In the genomic region with DNA sequence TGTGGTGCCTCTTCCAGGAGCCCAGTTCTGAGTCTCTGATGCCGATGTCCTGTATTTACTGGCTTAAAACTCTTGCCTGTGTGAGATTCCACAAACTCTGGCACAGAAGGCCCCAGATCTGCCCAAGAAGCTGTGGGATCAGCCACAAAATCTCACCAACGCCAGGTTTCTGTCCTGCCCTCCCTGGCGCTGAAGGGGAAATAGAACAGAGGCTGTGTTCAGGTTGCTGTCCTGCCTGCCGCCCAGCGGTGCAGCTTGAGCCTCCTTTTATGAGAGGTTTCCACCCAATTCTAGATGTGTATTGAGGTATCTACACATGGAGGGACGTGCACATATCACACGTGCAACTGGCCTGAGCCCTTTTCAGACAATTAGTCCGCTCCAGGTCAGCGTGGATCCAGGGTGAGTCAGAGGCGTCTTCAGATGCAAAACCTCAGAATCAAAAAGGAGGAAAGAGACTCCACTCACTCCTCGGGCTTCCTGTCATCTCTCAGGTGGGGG, we compare ENCODE assay signal across 11 cellular contexts. TPM values are rescaled to one million over a fixed set of nuclear protein-coding genes. Genes with fewer than 3 reads are reported as not detected.
DNase-seq lines count a peak whose midpoint lies in the region; ATAC-seq and TF ChIP-seq lines count a peak whose summit lies in the region.
"Had no signal": no experiment of that assay in that cellular context is flagged by ENCODE, and none has a peak within 500 bp of the region (broad histone marks: within the 10 kb centered on the region; RNA-seq: fewer than 3 reads in every experiment).

No MANE protein-coding gene starts in this region.

- H3K4me1 ChIP-seq in CD4-positive, alpha-beta memory T cell (ENCODE audit: insufficient read depth, low read length) = peaks cover 39% of the 10 kb centered on the region

- DNase-seq in CD4-positive, alpha-beta memory T cell = peak in 1 of 5 donors; percentile 18
- DNase-seq in M059J (ENCODE audit: low read depth) = peak; percentile 89
- no peak for DNase-seq in central memory CD8-positive, alpha-beta T cell (ENCODE audit: low spot score in 2 of 2)
- no peak for DNase-seq in NCI-H128 (lab: John Stamatoyannopoulos, UW; ENCODE audit: unreplicated experiment)
- DNase-seq in NAMALWA (ENCODE audit: low spot score) = no peak
- DNase-seq: effector CD4-positive, alpha-beta T cell; NCI-H2029; stimulated activated CD4-positive, alpha-beta T cell treated with anti-CD3 and anti-CD28 coated beads, Interleukin-4, amount 100 ng/mL, for 4 hours had no signal

- H3K4me3 ChIP-seq in CD4-positive, alpha-beta memory T cell (ENCODE audit: low read length in 2 of 2) = no peak overlapping the region

- H3K36me3 ChIP-seq in CD4-positive, alpha-beta memory T cell (ENCODE audit: insufficient read depth, low read length) = no peaks in the 10 kb centered on the region

- ATAC-seq in central memory CD8-positive, alpha-beta T cell (replicated peaks; ENCODE audit: extremely low read depth, poor library complexity, severe bottlenecking) = no peak
- ATAC-seq in GM21515 (IDR thresholded peaks at IDR 0.05; ENCODE audit: unreplicated experiment) (no peak), HG02970 (IDR thresholded peaks at IDR 0.05; ENCODE audit: low FRiP score, unreplicated experiment) (no peak)

- H3K4me3 Mint-ChIP-seq in CD4-positive, alpha-beta memory T cell = peak overlapping the region in 7 of 8 donors; percentile 36 to 70 (median 53)
- peak overlapping the region; percentile 60 for H3K4me3 Mint-ChIP-seq in central memory CD8-positive, alpha-beta T cell
- H3K4me3 Mint-ChIP-seq in nephron = peak overlapping the region; percentile 71 to 91 (median 72)

- CTCF ChIA-PET in CD4-positive, alpha-beta memory T cell (lab: Charles Lee; ENCODE audit: partially characterized antibody) = interaction anchor here (1.7 to 5.4 kb wide), 3 partner anchors 25 to 63 kb away, joined by 3 to 50 read pairs (median 30); no protein-coding TSS in a partner anchor

- POLR2A ChIA-PET in CD4-positive, alpha-beta memory T cell (lab: Charles Lee; ENCODE audit: partially characterized antibody) = interaction anchor here (1.8 to 6.6 kb wide), 3 partner anchors 26 to 122 kb away, joined by 5 to 109 read pairs (median 32); a partner anchor contains a TSS

- no peaks in the 10 kb centered on the region for H3K9me3 Mint-ChIP-seq in CD4-positive, alpha-beta memory T cell
- H3K9me3 Mint-ChIP-seq in central memory CD8-positive, alpha-beta T cell = no peaks in the 10 kb centered on the region
- H3K9me3 Mint-ChIP-seq in nephron = no peaks in the 10 kb centered on the region

- intact Hi-C loops in CD4-positive, alpha-beta memory T cell (cut with micrococcal nuclease) = loop anchor here (5.0 kb wide), 2 partner anchors 431 to 689 kb away; a partner anchor contains a TSS

- no peaks in the 10 kb centered on the region for H3K27me3 ChIP-seq in CD4-positive, alpha-beta memory T cell (ENCODE audit: insufficient read depth, low read length)

- peak overlapping the region; percentile 66 to 96 (median 85) for H3K27ac Mint-ChIP-seq in CD4-positive, alpha-beta memory T cell
- no peak overlapping the region for H3K27ac Mint-ChIP-seq in central memory CD8-positive, alpha-beta T cell (ENCODE audit: low read depth)
- peak overlapping the region; percentile 96 to 99 (median 98) for H3K27ac Mint-ChIP-seq in nephron

- no peak overlapping the region for H3K27ac ChIP-seq in CD4-positive, alpha-beta memory T cell (ENCODE audit: low read depth, low read length)

- no peak for TF ChIP-seq CTCF in nephron (IDR thresholded peaks at IDR 0.05; ENCODE audit: unreplicated experiment in 3 of 3)

- H3K27me3 Mint-ChIP-seq in CD4-positive, alpha-beta memory T cell = no peaks in the 10 kb centered on the region
- no peaks in the 10 kb centered on the region for H3K27me3 Mint-ChIP-seq in central memory CD8-positive, alpha-beta T cell
- H3K27me3 Mint-ChIP-seq in nephron (ENCODE audit: low read depth) = no peaks in the 10 kb centered on the region

- H3K9me3 ChIP-seq in CD4-positive, alpha-beta memory T cell (ENCODE audit: control insufficient read depth in 1 of 2, low read length in 2 of 2) = no peaks in the 10 kb centered on the region

- peaks cover 0 to 19% of the 10 kb centered on the region in 2 donors for H3K36me3 Mint-ChIP-seq in CD4-positive, alpha-beta memory T cell
- H3K36me3 Mint-ChIP-seq in central memory CD8-positive, alpha-beta T cell (ENCODE audit: insufficient read depth) = peaks cover 10% of the 10 kb centered on the region
- H3K36me3 Mint-ChIP-seq in nephron (ENCODE audit: low read depth) = peaks cover 15% of the 10 kb centered on the region

- peaks cover 19 to 37% (median 28%) of the 10 kb centered on the region in 4 donors for H3K4me1 Mint-ChIP-seq in CD4-positive, alpha-beta memory T cell
- peaks cover 15% of the 10 kb centered on the region for H3K4me1 Mint-ChIP-seq in central memory CD8-positive, alpha-beta T cell
- peaks cover 30% of the 10 kb centered on the region for H3K4me1 Mint-ChIP-seq in nephron

RNA-seq across cellular contexts. Expression of a gene that starts 2.2 kb away (rescaled TPM):
- 10 to 100 TPM; 44.7 to 47.3 TPM for total RNA-seq in CD4-positive, alpha-beta memory T cell
- polyA plus RNA-seq in CD4-positive, alpha-beta memory T cell = 10 to 100 TPM; 27.0 to 32.6 TPM
- 7.9 and 14.9 TPM in 2 replicates for total RNA-seq in M059J (2014; rRNA removed; shearing (Covaris generic))

RNA-seq across cellular contexts. Expression of a gene that starts 2.8 kb away (rescaled TPM):
- 10 to 100 TPM; 41.3 to 44.3 TPM for total RNA-seq in CD4-positive, alpha-beta memory T cell
- polyA plus RNA-seq in CD4-positive, alpha-beta memory T cell = 10 to 100 TPM; 34.5 to 50.8 TPM
- total RNA-seq in M059J (2014; rRNA removed; shearing (Covaris generic)) = 31.0 and 50.8 TPM in 2 replicates

RNA-seq across cellular contexts. Expression of a gene that starts 8.2 kb away (rescaled TPM):
- 10 to 100 TPM; 17.4 to 17.8 TPM for total RNA-seq in CD4-positive, alpha-beta memory T cell
- 10 to 100 TPM; 15.4 to 19.5 TPM for polyA plus RNA-seq in CD4-positive, alpha-beta memory T cell
- total RNA-seq in M059J (2014; rRNA removed; shearing (Covaris generic)) = 4.9 and 10.6 TPM in 2 replicates

RNA-seq across cellular contexts. Expression of a gene that starts 49.4 kb away (rescaled TPM):
- 10 to 100 TPM; 80.4 to 90.5 TPM for total RNA-seq in CD4-positive, alpha-beta memory T cell
- polyA plus RNA-seq in CD4-positive, alpha-beta memory T cell = 100 to 1,000 TPM; 174 to 244 TPM
- 247 and 252 TPM in 2 replicates for total RNA-seq in M059J (2014; rRNA removed; shearing (Covaris generic))
